1 cellular context compared by ENCODE assay signal in genomic region chr17:36463916-36464764, GRCh38.
TF ChIP-seq lines count a peak whose summit lies in the region.

No MANE protein-coding gene starts in this region.

TF ChIP-seq in HepG2, 621 proteins besides CTCF, POLR2A, EP300 and RAD21 (continued from another document):
- TF ChIP-seq NFIB (CRISPR knock-in tag; IDR thresholded peaks at IDR 0.05; ENCODE audit: borderline replicate concordance) = no peak
- TF ChIP-seq, protein P1, sequence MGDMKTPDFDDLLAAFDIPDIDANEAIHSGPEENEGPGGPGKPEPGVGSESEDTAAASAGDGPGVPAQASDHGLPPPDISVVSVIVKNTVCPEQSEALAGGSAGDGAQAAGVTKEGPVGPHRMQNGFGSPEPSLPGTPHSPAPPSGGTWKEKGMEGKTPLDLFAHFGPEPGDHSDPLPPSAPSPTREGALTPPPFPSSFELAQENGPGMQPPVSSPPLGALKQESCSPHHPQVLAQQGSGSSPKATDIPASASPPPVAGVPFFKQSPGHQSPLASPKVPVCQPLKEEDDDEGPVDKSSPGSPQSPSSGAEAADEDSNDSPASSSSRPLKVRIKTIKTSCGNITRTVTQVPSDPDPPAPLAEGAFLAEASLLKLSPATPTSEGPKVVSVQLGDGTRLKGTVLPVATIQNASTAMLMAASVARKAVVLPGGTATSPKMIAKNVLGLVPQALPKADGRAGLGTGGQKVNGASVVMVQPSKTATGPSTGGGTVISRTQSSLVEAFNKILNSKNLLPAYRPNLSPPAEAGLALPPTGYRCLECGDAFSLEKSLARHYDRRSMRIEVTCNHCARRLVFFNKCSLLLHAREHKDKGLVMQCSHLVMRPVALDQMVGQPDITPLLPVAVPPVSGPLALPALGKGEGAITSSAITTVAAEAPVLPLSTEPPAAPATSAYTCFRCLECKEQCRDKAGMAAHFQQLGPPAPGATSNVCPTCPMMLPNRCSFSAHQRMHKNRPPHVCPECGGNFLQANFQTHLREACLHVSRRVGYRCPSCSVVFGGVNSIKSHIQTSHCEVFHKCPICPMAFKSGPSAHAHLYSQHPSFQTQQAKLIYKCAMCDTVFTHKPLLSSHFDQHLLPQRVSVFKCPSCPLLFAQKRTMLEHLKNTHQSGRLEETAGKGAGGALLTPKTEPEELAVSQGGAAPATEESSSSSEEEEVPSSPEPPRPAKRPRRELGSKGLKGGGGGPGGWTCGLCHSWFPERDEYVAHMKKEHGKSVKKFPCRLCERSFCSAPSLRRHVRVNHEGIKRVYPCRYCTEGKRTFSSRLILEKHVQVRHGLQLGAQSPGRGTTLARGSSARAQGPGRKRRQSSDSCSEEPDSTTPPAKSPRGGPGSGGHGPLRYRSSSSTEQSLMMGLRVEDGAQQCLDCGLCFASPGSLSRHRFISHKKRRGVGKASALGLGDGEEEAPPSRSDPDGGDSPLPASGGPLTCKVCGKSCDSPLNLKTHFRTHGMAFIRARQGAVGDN (CRISPR knock-in tag; IDR thresholded peaks at IDR 0.05) = peak; percentile 33; the same call in 1 of the 2 replicates
- TF ChIP-seq ZFP91 (CRISPR knock-in tag; IDR thresholded peaks at IDR 0.05; ENCODE audit: borderline replicate concordance) = no peak
- peak; percentile 85 for TF ChIP-seq ZNF232 (CRISPR knock-in tag; IDR thresholded peaks at IDR 0.05; ENCODE audit: borderline replicate concordance)
- no peak for TF ChIP-seq ZNF841 (CRISPR knock-in tag; IDR thresholded peaks at IDR 0.05; ENCODE audit: borderline replicate concordance)
- 0 out of 4 replicates have a peak, but pooled peaks of 1 of the 2 experiments have one; percentile 24 for TF ChIP-seq KLF16 (CRISPR knock-in tag; IDR thresholded peaks at IDR 0.05)
- TF ChIP-seq SMARCE1 (IDR thresholded peaks at IDR 0.05; ENCODE audit: borderline replicate concordance) = no peak
- TF ChIP-seq, protein P2, sequence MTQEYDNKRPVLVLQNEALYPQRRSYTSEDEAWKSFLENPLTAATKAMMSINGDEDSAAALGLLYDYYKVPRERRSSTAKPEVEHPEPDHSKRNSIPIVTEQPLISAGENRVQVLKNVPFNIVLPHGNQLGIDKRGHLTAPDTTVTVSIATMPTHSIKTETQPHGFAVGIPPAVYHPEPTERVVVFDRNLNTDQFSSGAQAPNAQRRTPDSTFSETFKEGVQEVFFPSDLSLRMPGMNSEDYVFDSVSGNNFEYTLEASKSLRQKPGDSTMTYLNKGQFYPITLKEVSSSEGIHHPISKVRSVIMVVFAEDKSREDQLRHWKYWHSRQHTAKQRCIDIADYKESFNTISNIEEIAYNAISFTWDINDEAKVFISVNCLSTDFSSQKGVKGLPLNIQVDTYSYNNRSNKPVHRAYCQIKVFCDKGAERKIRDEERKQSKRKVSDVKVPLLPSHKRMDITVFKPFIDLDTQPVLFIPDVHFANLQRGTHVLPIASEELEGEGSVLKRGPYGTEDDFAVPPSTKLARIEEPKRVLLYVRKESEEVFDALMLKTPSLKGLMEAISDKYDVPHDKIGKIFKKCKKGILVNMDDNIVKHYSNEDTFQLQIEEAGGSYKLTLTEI (CRISPR knock-in tag; conservative IDR thresholded peaks at IDR 0.05) = no peak
- no peak for TF ChIP-seq HNF4G (IDR thresholded peaks at IDR 0.05; ENCODE audit: borderline replicate concordance, low read depth, low read length)
- TF ChIP-seq HNF4G (CRISPR knock-in tag; IDR thresholded peaks at IDR 0.05; ENCODE audit: borderline replicate concordance, low read depth) = no peak
- TF ChIP-seq POGZ (CRISPR knock-in tag; IDR thresholded peaks at IDR 0.05) = no peak
- TF ChIP-seq ZBTB33 (CRISPR knock-in tag; IDR thresholded peaks at IDR 0.05) = no peak
- TF ChIP-seq YEATS2 (CRISPR knock-in tag; IDR thresholded peaks at IDR 0.05; ENCODE audit: borderline replicate concordance) = no peak
- TF ChIP-seq REST (IDR thresholded peaks at IDR 0.05; ENCODE audit: borderline replicate concordance in 1 of 2, low read depth in 1 of 2, low read length in 2 of 2) = peak; percentile 87 to 97
